16 cellular contexts compared by ENCODE assay signal in the genomic region with DNA sequence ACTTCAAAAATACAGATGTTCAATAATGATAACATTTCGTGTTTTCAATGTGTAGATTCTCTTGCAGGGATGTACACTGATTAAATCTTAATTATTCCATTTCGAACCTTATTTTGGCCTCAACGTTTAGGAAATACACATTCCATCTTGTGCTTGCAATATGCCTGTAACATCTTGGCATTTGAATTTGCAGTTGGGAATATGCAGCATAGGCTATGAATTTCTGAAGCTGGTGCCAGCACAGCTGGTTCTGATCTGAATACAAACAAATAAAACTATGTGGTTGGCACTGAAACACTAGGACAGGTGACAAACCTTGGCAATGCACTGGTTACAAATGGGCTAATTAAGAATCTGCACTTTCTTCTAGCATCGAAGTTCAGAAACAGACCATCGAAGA.
DNase-seq lines count a peak whose midpoint lies in the region; TF ChIP-seq lines count a peak whose summit lies in the region.
"Had no signal": no experiment of that assay in that cellular context is flagged by ENCODE, and none has a peak within 500 bp of the region (broad histone marks: within the 10 kb centered on the region; RNA-seq: fewer than 3 reads in every experiment).

No MANE protein-coding gene starts in this region.

- H4K20me1 ChIP-seq in BLaER1 treated with 17β-estradiol and CSF1 and Interleukin-3, amounts not matched to agents 10 nM and 100 nM = no peaks in the 10 kb centered on the region
- H4K20me1 ChIP-seq: BLaER1 had no signal

- DNase-seq in LNCaP clone FGC (ENCODE audit: low read depth) = peak; percentile 49
- DNase-seq in dedifferentiated amniotic fluid mesenchymal stem cell (ENCODE audit: extremely low spot score) = peak; percentile 68
- DNase-seq in fibroblast of peridontal ligament (ENCODE audit: extremely low read depth) = peak; percentile 15
- DNase-seq in activated naive CD4-positive, alpha-beta T cell treated with anti-CD3 and anti-CD28 coated beads for 36 hours = no peak
- no peak for DNase-seq in GM10266 (ENCODE audit: extremely low spot score)
- no peak for DNase-seq in NCI-H526 (lab: John Stamatoyannopoulos, UW)
- DNase-seq: Calu3; CD4-positive, CD25-positive, alpha-beta regulatory T cell; DMS153; DMS79 treated with DMSO at 0.1 percent for 48 hours; EL; GOT3 had no signal

- intact Hi-C loops in activated naive CD4-positive, alpha-beta T cell treated with anti-CD3 and anti-CD28 coated beads for 36 hours (cut with micrococcal nuclease) = no loop called here

- H3K36me3 ChIP-seq in BLaER1 treated with 17β-estradiol and CSF1 and Interleukin-3, amounts not matched to agents 10 nM and 100 nM = peaks cover 0 to 78% (median 35%) of the 10 kb centered on the region in 11 experiments; a peak in 14 of 22 replicates
- H3K36me3 ChIP-seq: HAP-1 had no signal

- H3K36me3 Mint-ChIP-seq in activated naive CD4-positive, alpha-beta T cell treated with anti-CD3 and anti-CD28 coated beads for 36 hours (ENCODE audit: low read depth) = no peaks in the 10 kb centered on the region
- H3K36me3 Mint-ChIP-seq: CD4-positive, CD25-positive, alpha-beta regulatory T cell; IgD-negative memory B cell had no signal

- no peak overlapping the region for H3K4me3 ChIP-seq in BLaER1 treated with 17β-estradiol and CSF1 and Interleukin-3, amounts not matched to agents 10 nM and 100 nM
- H3K4me3 ChIP-seq in LNCaP clone FGC (ENCODE audit: low read depth, low read length) = no peak overlapping the region
- H3K4me3 ChIP-seq: BLaER1, HAP-1 had no signal

- no peak overlapping the region for H3K4me3 Mint-ChIP-seq in activated naive CD4-positive, alpha-beta T cell treated with anti-CD3 and anti-CD28 coated beads for 36 hours
- H3K4me3 Mint-ChIP-seq: CD4-positive, CD25-positive, alpha-beta regulatory T cell; IgD-negative memory B cell had no signal

- peaks cover 39 to 59% (median 53%) of the 10 kb centered on the region in 10 experiments for H3K4me1 ChIP-seq in BLaER1 treated with 17β-estradiol and CSF1 and Interleukin-3, amounts not matched to agents 10 nM and 100 nM
- H3K4me1 ChIP-seq: HAP-1 had no signal

- H3K27ac ChIP-seq in BLaER1 treated with 17β-estradiol and CSF1 and Interleukin-3, amounts not matched to agents 10 nM and 100 nM = no peak overlapping the region; a peak in 2 of 22 replicates

- H3K27me3 Mint-ChIP-seq in activated naive CD4-positive, alpha-beta T cell treated with anti-CD3 and anti-CD28 coated beads for 36 hours (ENCODE audit: low read depth) = peaks cover 16% of the 10 kb centered on the region

- no peaks in the 10 kb centered on the region for H3K9me3 Mint-ChIP-seq in activated naive CD4-positive, alpha-beta T cell treated with anti-CD3 and anti-CD28 coated beads for 36 hours
- H3K9me3 Mint-ChIP-seq: IgD-negative memory B cell had no signal

- no peak overlapping the region for H3K27ac Mint-ChIP-seq in activated naive CD4-positive, alpha-beta T cell treated with anti-CD3 and anti-CD28 coated beads for 36 hours
- H3K27ac Mint-ChIP-seq: CD4-positive, CD25-positive, alpha-beta regulatory T cell; IgD-negative memory B cell had no signal

- peak overlapping the region in 6 of 11 experiments; percentile 73 to 95 (median 84); a peak in 8 of 22 replicates for H3K4me2 ChIP-seq in BLaER1 treated with 17β-estradiol and CSF1 and Interleukin-3, amounts not matched to agents 10 nM and 100 nM

- TF ChIP-seq CTCF in LNCaP clone FGC (IDR thresholded peaks at IDR 0.05; ENCODE audit: control insufficient read depth, extremely low read depth, insufficient read depth) = no peak
- no peak for TF ChIP-seq CTCF in GM10266 (IDR thresholded peaks at IDR 0.05; ENCODE audit: control insufficient read depth, insufficient read depth, low read depth, missing control alignments)

- no peaks in the 10 kb centered on the region; a peak in 1 of 22 replicates for H3K9me3 ChIP-seq in BLaER1 treated with 17β-estradiol and CSF1 and Interleukin-3, amounts not matched to agents 10 nM and 100 nM (replicated peaks in 1 of 11)
- H3K9me3 ChIP-seq: BLaER1, HAP-1 had no signal

- H3K9ac ChIP-seq in BLaER1 treated with 17β-estradiol and CSF1 and Interleukin-3, amounts not matched to agents 10 nM and 100 nM = no peak overlapping the region
- H3K9ac ChIP-seq: BLaER1 had no signal

- no peaks in the 10 kb centered on the region for H3K27me3 ChIP-seq in BLaER1 treated with 17β-estradiol and CSF1 and Interleukin-3, amounts not matched to agents 10 nM and 100 nM
- H3K27me3 ChIP-seq: BLaER1 had no signal

- CTCF ChIA-PET in activated naive CD4-positive, alpha-beta T cell treated with anti-CD3 and anti-CD28 coated beads for 36 hours (lab: Charles Lee) = no interaction called here

- no peaks in the 10 kb centered on the region for H3K4me1 Mint-ChIP-seq in activated naive CD4-positive, alpha-beta T cell treated with anti-CD3 and anti-CD28 coated beads for 36 hours (ENCODE audit: low read depth)
- H3K4me1 Mint-ChIP-seq: CD4-positive, CD25-positive, alpha-beta regulatory T cell; IgD-negative memory B cell had no signal

Comparison
In these comparisons a context has a peak if more than half of its experiments do, and no peak if none do; other contexts are left out.
1. DNase-seq: peak in LNCaP clone FGC (single experiment), dedifferentiated amniotic fluid mesenchymal stem cell (single experiment) and fibroblast of peridontal ligament (single experiment); none in activated naive CD4-positive, alpha-beta T cell treated with anti-CD3 and anti-CD28 coated beads for 36 hours (single experiment), GM10266 (single experiment) and NCI-H526 (0 of 2).